ENCODE assay signal across 14 cellular contexts in genomic region chr1:207017615-207018559, GRCh38. TPM values are rescaled to one million over a fixed set of nuclear protein-coding genes. Genes with fewer than 3 reads are reported as not detected.
DNase-seq lines count a peak whose midpoint lies in the region; ATAC-seq and TF ChIP-seq lines count a peak whose summit lies in the region.
"Had no signal": no experiment of that assay in that cellular context is flagged by ENCODE, and none has a peak within 500 bp of the region (broad histone marks: within the 10 kb centered on the region; RNA-seq: fewer than 3 reads in every experiment).

No MANE protein-coding gene starts in this region.

- no peak for TF ChIP-seq CTCF in A673 (conservative IDR thresholded peaks at IDR 0.05; ENCODE audit: low read depth, low read length)

- intact Hi-C loops in A673 (cut with micrococcal nuclease; ENCODE audit: unreplicated experiment): no loop called here

- no TSS peak for BruUV-seq in A673 (replicated peaks; lab: Mats Ljungman, UMichigan)

- ATAC-seq in HG03280 (IDR thresholded peaks at IDR 0.05; ENCODE audit: unreplicated experiment) (no peak), GM21576 (IDR thresholded peaks at IDR 0.05; ENCODE audit: unreplicated experiment) (no peak)
- ATAC-seq: GM12878 had no signal

- no peaks in the 10 kb centered on the region for H3K36me3 ChIP-seq in A673 (ENCODE audit: insufficient read depth, low read length, poor library complexity, severe bottlenecking)
- H3K36me3 ChIP-seq: thyroid gland had no signal

- no peak for TF ChIP-seq POLR2A in erythroblast (IDR thresholded peaks at IDR 0.05; ENCODE audit: low read length)

- H3K4me1 ChIP-seq in A673 (ENCODE audit: insufficient read depth, low read length, poor library complexity, severe bottlenecking): no peaks in the 10 kb centered on the region

- POLR2A ChIA-PET in A673 (lab: Charles Lee; ENCODE audit: low non-redundant PET): no interaction called here

- DNase-seq in A673 (ENCODE audit: low spot score): peak; percentile 55
- peak; percentile 47 for DNase-seq in NOMO-1 treated with dmso at 0.1 percent for 144 hours (lab: John Stamatoyannopoulos, UW; ENCODE audit: unreplicated experiment)
- peak; percentile 63 to 77 for DNase-seq in erythroblast (lab: John Stamatoyannopoulos, UW)
- peak; percentile 70 for DNase-seq in mucosa of gallbladder (ENCODE audit: low spot score)
- no peak for DNase-seq in NCI-H226
- no peak for DNase-seq in glomerular visceral epithelial cell (ENCODE audit: extremely low spot score)
- DNase-seq: activated B cell treated with CpG ODN at 0.5 μM for 24 hours; effector memory CD4-positive, alpha-beta T cell; NCI-H2227 treated with DMSO at 0.1 percent for 48 hours; SHP77 treated with DMSO at 0.1 percent for 48 hours had no signal

- H3K27me3 ChIP-seq in A673 (replicated peaks; ENCODE audit: insufficient read depth, low read depth, low read length, poor library complexity): peaks cover 13% of the 10 kb centered on the region
- H3K27me3 ChIP-seq: thyroid gland had no signal

- no peak overlapping the region for H3K27ac ChIP-seq in A673 (ENCODE audit: low read depth, low read length, poor library complexity, severe bottlenecking)
- H3K27ac ChIP-seq: thyroid gland had no signal

- CTCF ChIA-PET in A673 (lab: Charles Lee): no interaction called here

- H3K9me3 ChIP-seq in A673 (ENCODE audit: low read depth, low read length, poor library complexity, severe bottlenecking): no peaks in the 10 kb centered on the region
- H3K9me3 ChIP-seq: thyroid gland had no signal

- H3K4me3 ChIP-seq in A673 (ENCODE audit: low read depth, low read length, poor library complexity, severe bottlenecking): no peak overlapping the region
- H3K4me3 ChIP-seq: GM12878, thyroid gland had no signal

RNA-seq across cellular contexts. Expression of gene C1orf116, which starts 14.7 kb away (rescaled TPM):
- 0.09 and 0.13 TPM in 2 replicates for total RNA-seq in A673 (2021)
- 45.1 TPM for total RNA-seq in mucosa of gallbladder

RNA-seq across cellular contexts. Expression of gene YOD1, which starts 33.1 kb away (rescaled TPM):
- total RNA-seq in A673 (2021) (12.0 and 12.6 TPM in 2 replicates), mucosa of gallbladder (4.5 TPM)

RNA-seq across cellular contexts. Expression of gene PFKFB2, which starts 35.2 kb away (rescaled TPM):
- total RNA-seq in A673 (2021) (7.6 and 8.5 TPM in 2 replicates), mucosa of gallbladder (17.9 TPM)

RNA-seq across cellular contexts. Expression of gene FCAMR, which starts 47.6 kb away (rescaled TPM):
- total RNA-seq in A673 (2021) (not detected in 2 replicates), mucosa of gallbladder (0.46 TPM)
- total RNA-seq: activated B cell treated with CpG ODN at 0.5 μM for 24 hours, thyroid gland had no signal

Comparison
In these comparisons a context has a peak if more than half of its experiments do, and no peak if none do; other contexts are left out.
1. DNase-seq: peak in A673 (single experiment), NOMO-1 treated with dmso at 0.1 percent for 144 hours (single experiment), erythroblast (2 of 2) and mucosa of gallbladder (single experiment); none in NCI-H226 (single experiment) and glomerular visceral epithelial cell (single experiment).
2. RNA of gene C1orf116, which starts 14.7 kb away (total RNA-seq): 45.1 TPM in mucosa of gallbladder (single experiment); 0.09 to 0.13 TPM in A673; every median in the first group is over 10 times any median in the second.